Comparison of ENCODE assay signal across 1 cellular context in genomic region chr19:35853038-35853756, GRCh38.
TF ChIP-seq lines count a peak whose summit lies in the region.

No MANE protein-coding gene starts in this region.

TF ChIP-seq in HEK293, 187 proteins besides CTCF, POLR2A, EP300 and RAD21 (continued from another document):
- TF ChIP-seq SP3 (tag by site-specific recombination; IDR thresholded peaks at IDR 0.05) (no peak), ZNF670 (tag by site-specific recombination; IDR thresholded peaks at IDR 0.05; ENCODE audit: low read depth) (no peak), ZBTB26 (tag by site-specific recombination; optimal IDR thresholded peaks at IDR 0.05) (no peak), ZNF610 (tag by site-specific recombination; IDR thresholded peaks at IDR 0.05; ENCODE audit: borderline replicate concordance) (no peak), MEIS1 (CRISPR knock-in tag; IDR thresholded peaks at IDR 0.05; ENCODE audit: borderline replicate concordance) (no peak), ZNF335 (tag by site-specific recombination; conservative IDR thresholded peaks at IDR 0.05) (no peak), ZNF510 (tag by site-specific recombination; IDR thresholded peaks at IDR 0.05; ENCODE audit: insufficient replicate concordance) (no peak), ZNF48 (tag by site-specific recombination; IDR thresholded peaks at IDR 0.05) (no peak), ZNF623 (tag by site-specific recombination; IDR thresholded peaks at IDR 0.05) (no peak), ZSCAN4 (tag by site-specific recombination; IDR thresholded peaks at IDR 0.05) (no peak)
